In the genomic region with DNA sequence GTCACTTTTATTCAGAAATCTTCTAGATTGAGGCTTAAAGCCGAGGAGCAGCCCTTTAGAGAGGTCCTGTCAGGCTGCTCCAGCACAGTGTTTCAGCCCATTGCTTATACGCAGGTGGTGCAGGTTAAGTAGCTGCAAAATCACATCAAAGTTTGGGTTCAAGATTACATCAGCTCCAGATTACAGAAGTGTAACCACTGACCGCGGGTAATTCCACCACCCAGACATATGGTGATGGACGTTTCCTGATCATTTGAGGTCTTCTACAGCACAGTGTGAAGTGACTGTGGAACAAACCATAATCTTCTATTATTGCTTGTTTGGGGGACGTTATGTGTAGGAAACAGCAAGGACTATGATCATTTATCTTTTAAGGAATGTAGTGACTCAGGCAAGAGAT, we compare ENCODE assay signal across 21 cellular contexts. TPM values are rescaled to one million over a fixed set of nuclear protein-coding genes. Genes with fewer than 3 reads are reported as not detected.
DNase-seq lines count a peak whose midpoint lies in the region; ATAC-seq lines count a peak whose summit lies in the region.
"Had no signal": no experiment of that assay in that cellular context is flagged by ENCODE, and none has a peak within 500 bp of the region (broad histone marks: within the 10 kb centered on the region; RNA-seq: fewer than 3 reads in every experiment).

No MANE protein-coding gene starts in this region.

- no peak overlapping the region for H3K4me3 Mint-ChIP-seq in activated T-cell treated with anti-CD3 and anti-CD28 coated beads, Interleukin-2, amount 50 U/mL, for 72 hours
- no peak overlapping the region for H3K4me3 Mint-ChIP-seq in stimulated activated memory B cell treated with anti-CD40 and anti-IgM and Interleukin-4, amounts not matched to agents 10 μg/mL and 1 μg/mL and 100 μg/mL, for 72 hours
- H3K4me3 Mint-ChIP-seq: type B pancreatic cell had no signal

- ATAC-seq in activated T-cell treated with anti-CD3 and anti-CD28 coated beads, Interleukin-2, amount 50 U/mL, for 72 hours (replicated peaks in 1 of 2), result peak; percentile 25 to 60
- ATAC-seq in HG02678 (IDR thresholded peaks at IDR 0.05; ENCODE audit: unreplicated experiment) (peak; percentile 43), HG03045 (IDR thresholded peaks at IDR 0.05; ENCODE audit: unreplicated experiment) (no peak)
- peak; percentile 52 for ATAC-seq in stimulated activated memory B cell treated with anti-CD40 and anti-IgM and Interleukin-4, amounts not matched to agents 10 μg/mL and 1 μg/mL and 100 μg/mL, for 72 hours
- ATAC-seq: A549, esophagus mucosa, left lung had no signal

- H3K36me3 Mint-ChIP-seq in activated T-cell treated with anti-CD3 and anti-CD28 coated beads, Interleukin-2, amount 50 U/mL, for 72 hours (ENCODE audit: insufficient read depth in 2 of 2), result no peaks in the 10 kb centered on the region
- H3K36me3 Mint-ChIP-seq in stimulated activated memory B cell treated with anti-CD40 and anti-IgM and Interleukin-4, amounts not matched to agents 10 μg/mL and 1 μg/mL and 100 μg/mL, for 72 hours, result peaks cover 5% of the 10 kb centered on the region
- H3K36me3 Mint-ChIP-seq: type B pancreatic cell had no signal

- DNase-seq in activated T-cell treated with anti-CD3 and anti-CD28 coated beads, Interleukin-2, amount 50 U/mL, for 72 hours, result no peak
- no peak for DNase-seq in activated T-cell treated with anti-CD3 and anti-CD28 coated beads, Interleukin-2, amount 50 U/mL, for 1 hour
- DNase-seq in NOMO-1 treated with DMSO at 0.1 percent for 48 hours (lab: John Stamatoyannopoulos, UW; ENCODE audit: unreplicated experiment) (peak; percentile 79), LoVo (ENCODE audit: low spot score) (no peak), NCI-H2107 (lab: John Stamatoyannopoulos, UW) (no peak)
- DNase-seq: activated effector memory CD4-positive, alpha-beta T cell treated with Interleukin-2 at 50 U/mL for 16 hours; amniotic stem cell; central memory CD4-positive, alpha-beta T cell; DMS153; left lung; MM.1S; NCI-H2029; NCI-H526; PC-9; stimulated activated naive CD4-positive, alpha-beta T cell treated with Interleukin-2 at 50 U/mL for 16 hours had no signal

- peaks cover 22% of the 10 kb centered on the region for H3K27me3 Mint-ChIP-seq in activated T-cell treated with anti-CD3 and anti-CD28 coated beads, Interleukin-2, amount 50 U/mL, for 72 hours (ENCODE audit: low read depth)
- no peaks in the 10 kb centered on the region for H3K27me3 Mint-ChIP-seq in stimulated activated memory B cell treated with anti-CD40 and anti-IgM and Interleukin-4, amounts not matched to agents 10 μg/mL and 1 μg/mL and 100 μg/mL, for 72 hours

- peaks cover 0 to 1% of the 10 kb centered on the region in 2 donors for H3K9me3 Mint-ChIP-seq in activated T-cell treated with anti-CD3 and anti-CD28 coated beads, Interleukin-2, amount 50 U/mL, for 72 hours
- H3K9me3 Mint-ChIP-seq in stimulated activated memory B cell treated with anti-CD40 and anti-IgM and Interleukin-4, amounts not matched to agents 10 μg/mL and 1 μg/mL and 100 μg/mL, for 72 hours, result peaks cover 5% of the 10 kb centered on the region

- H3K4me1 Mint-ChIP-seq in activated T-cell treated with anti-CD3 and anti-CD28 coated beads, Interleukin-2, amount 50 U/mL, for 72 hours (ENCODE audit: low read depth), result no peaks in the 10 kb centered on the region
- H3K4me1 Mint-ChIP-seq in stimulated activated memory B cell treated with anti-CD40 and anti-IgM and Interleukin-4, amounts not matched to agents 10 μg/mL and 1 μg/mL and 100 μg/mL, for 72 hours, result peaks cover 14% of the 10 kb centered on the region

- no peak overlapping the region for H3K27ac Mint-ChIP-seq in activated T-cell treated with anti-CD3 and anti-CD28 coated beads, Interleukin-2, amount 50 U/mL, for 72 hours
- no peak overlapping the region for H3K27ac Mint-ChIP-seq in stimulated activated memory B cell treated with anti-CD40 and anti-IgM and Interleukin-4, amounts not matched to agents 10 μg/mL and 1 μg/mL and 100 μg/mL, for 72 hours
- H3K27ac Mint-ChIP-seq: type B pancreatic cell had no signal

RNA-seq across cellular contexts. Expression of a gene that starts 11.8 kb away (rescaled TPM):
- total RNA-seq in activated T-cell treated with anti-CD3 and anti-CD28 coated beads, Interleukin-2, amount 50 U/mL, for 72 hours, result under 1 TPM; 0.79 to 1.00 TPM

RNA-seq across cellular contexts. Expression of a gene that starts 46.1 kb away (rescaled TPM):
- total RNA-seq in activated T-cell treated with anti-CD3 and anti-CD28 coated beads, Interleukin-2, amount 50 U/mL, for 72 hours, result not detected
